ENCODE assay signal across 8 cellular contexts in the genomic region with DNA sequence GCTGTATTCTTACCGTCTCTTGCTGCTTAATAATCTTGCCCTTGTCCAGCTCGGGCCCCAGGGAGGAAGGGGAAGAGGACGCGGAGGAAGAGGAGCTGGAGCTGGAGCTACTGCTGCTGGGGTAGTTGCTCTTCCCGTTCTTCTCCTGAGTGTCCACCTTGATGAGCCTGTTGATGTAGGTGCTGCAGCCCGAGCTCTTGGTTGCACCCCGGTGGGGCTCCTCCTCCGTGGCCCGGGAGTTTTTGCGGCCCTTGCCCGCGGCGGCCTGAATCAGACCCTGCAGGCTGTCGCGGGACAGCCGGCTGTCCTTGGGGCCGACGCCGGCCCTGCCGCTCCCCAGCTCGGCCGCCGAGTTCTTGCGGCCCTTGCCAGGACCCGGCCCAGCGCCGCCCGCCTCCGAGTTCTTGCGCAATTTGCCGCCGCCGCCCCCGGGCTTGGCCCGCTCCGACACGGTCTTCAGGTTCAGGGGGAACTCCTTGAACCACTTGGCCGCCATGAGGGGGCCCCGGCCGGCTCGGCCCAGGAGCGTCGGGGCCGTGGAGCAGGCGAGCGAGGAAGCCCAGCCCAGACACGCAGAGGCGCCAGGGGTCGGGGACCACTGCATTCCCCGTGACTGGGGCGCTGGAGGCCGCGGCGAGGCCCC. TPM values are rescaled to one million over a fixed set of nuclear protein-coding genes. Genes with fewer than 3 reads are reported as not detected.
DNase-seq lines count a peak whose midpoint lies in the region; ATAC-seq and TF ChIP-seq lines count a peak whose summit lies in the region.

No MANE protein-coding gene starts in this region.

- TF ChIP-seq EP300 in upper lobe of left lung (IDR thresholded peaks at IDR 0.05) = no peak

- H3K27ac Mint-ChIP-seq in mesothelial cell of epicardium = no peak overlapping the region

- peaks cover 0 to 5% (median 0%) of the 10 kb centered on the region in 4 donors for H3K36me3 ChIP-seq in upper lobe of left lung

- peaks cover 0 to 5% (median 2%) of the 10 kb centered on the region in 4 donors for H3K9me3 ChIP-seq in upper lobe of left lung

- H3K4me1 ChIP-seq in upper lobe of left lung = peaks cover 20 to 50% (median 41%) of the 10 kb centered on the region in 4 donors

- H3K27me3 Mint-ChIP-seq in activated T-cell treated with anti-CD3 and anti-CD28 coated beads, Interleukin-2, amount 50 U/mL, for 4 hours (ENCODE audit: low read depth) = peaks cover 48% of the 10 kb centered on the region
- peaks cover 80% of the 10 kb centered on the region for H3K27me3 Mint-ChIP-seq in mesothelial cell of epicardium (ENCODE audit: low read depth)

- peak in 2 of 4 donors; percentile 33 to 64 for TF ChIP-seq POLR2A in upper lobe of left lung (IDR thresholded peaks at IDR 0.05)

- no peak for TF ChIP-seq CTCF in mesothelial cell of epicardium (IDR thresholded peaks at IDR 0.05; ENCODE audit: unreplicated experiment)
- no peak for TF ChIP-seq CTCF in upper lobe of left lung (IDR thresholded peaks at IDR 0.05)

- peak; percentile 14 to 16 for ATAC-seq in activated T-cell treated with anti-CD3 and anti-CD28 coated beads, Interleukin-2, amount 50 U/mL, for 4 hours
- peak; percentile 62 to 92 for ATAC-seq in upper lobe of left lung (ENCODE audit: low FRiP score in 2 of 2)
- ATAC-seq in HG03280 (IDR thresholded peaks at IDR 0.05; ENCODE audit: unreplicated experiment) = no peak

- DNase-seq in activated T-cell treated with anti-CD3 and anti-CD28 coated beads, Interleukin-2, amount 50 U/mL, for 4 hours = no peak
- DNase-seq in activated T-cell treated with anti-CD3 and anti-CD28 coated beads for 4 hours (no peak), ecto neural progenitor cell (ENCODE audit: low spot score) (peak; percentile 57), mesothelial cell of epicardium (ENCODE audit: low spot score in 2 of 2, unreplicated experiment in 2 of 2) (no peak), upper lobe of left lung (peak; percentile 58 to 95), occipital lobe (lab: John Stamatoyannopoulos, UW) (no peak), NCI-H1048 (lab: John Stamatoyannopoulos, UW) (no peak)

- peak overlapping the region; percentile 37 for H3K4me3 Mint-ChIP-seq in activated T-cell treated with anti-CD3 and anti-CD28 coated beads, Interleukin-2, amount 50 U/mL, for 4 hours
- peak overlapping the region; percentile 49 for H3K4me3 Mint-ChIP-seq in mesothelial cell of epicardium

- peak overlapping the region; percentile 41 to 60 (median 58) for H3K4me3 ChIP-seq in upper lobe of left lung

- H3K9me3 Mint-ChIP-seq in activated T-cell treated with anti-CD3 and anti-CD28 coated beads, Interleukin-2, amount 50 U/mL, for 4 hours = no peaks in the 10 kb centered on the region
- H3K9me3 Mint-ChIP-seq in mesothelial cell of epicardium = no peaks in the 10 kb centered on the region

- H3K36me3 Mint-ChIP-seq in activated T-cell treated with anti-CD3 and anti-CD28 coated beads, Interleukin-2, amount 50 U/mL, for 4 hours (ENCODE audit: insufficient read depth) = no peaks in the 10 kb centered on the region
- H3K36me3 Mint-ChIP-seq in mesothelial cell of epicardium = no peaks in the 10 kb centered on the region

- peak overlapping the region; percentile 77 to 86 (median 84) for H3K27ac ChIP-seq in upper lobe of left lung

- H3K27me3 ChIP-seq in upper lobe of left lung = peaks cover 0 to 17% (median 8%) of the 10 kb centered on the region in 4 donors

- H3K4me1 Mint-ChIP-seq in activated T-cell treated with anti-CD3 and anti-CD28 coated beads, Interleukin-2, amount 50 U/mL, for 4 hours (ENCODE audit: low read depth) = peaks cover 12% of the 10 kb centered on the region
- peaks cover 8% of the 10 kb centered on the region for H3K4me1 Mint-ChIP-seq in mesothelial cell of epicardium

- 9 to 13% methylated on average over 10 to 12 of the region's 54 CpGs for WGBS in upper lobe of left lung, 2 donors

RNA-seq across cellular contexts. Expression of a gene that starts 0.5 kb away (rescaled TPM):
- total RNA-seq in activated T-cell treated with anti-CD3 and anti-CD28 coated beads, Interleukin-2, amount 50 U/mL, for 4 hours = not detected
- total RNA-seq in mesothelial cell of epicardium (0.18 to 0.69 TPM (median 0.31 TPM) in 3 replicates), upper lobe of left lung (10 to 100 TPM in 4 of 6 donors, 1 to 10 TPM in 2; 6.2 to 47.1 (median 12.6) TPM), occipital lobe (0.16 TPM)

RNA-seq across cellular contexts. Expression of a gene that starts 0.7 kb away (rescaled TPM):
- under 1 TPM; 0.03 to 0.14 (median 0.05) TPM for total RNA-seq in activated T-cell treated with anti-CD3 and anti-CD28 coated beads, Interleukin-2, amount 50 U/mL, for 4 hours
- total RNA-seq in mesothelial cell of epicardium = 0.29 to 0.54 TPM (median 0.47 TPM) in 3 replicates
- 10 to 100 TPM; 25.8 to 55.4 (median 29.5) TPM for total RNA-seq in upper lobe of left lung
- total RNA-seq in occipital lobe = 2.0 TPM

RNA-seq across cellular contexts. Expression of a gene that starts 56.9 kb away (rescaled TPM):
- 100 to 1,000 TPM in 2 of 3 donors, 10 to 100 TPM in 1; 99.0 to 106 (median 103) TPM for total RNA-seq in activated T-cell treated with anti-CD3 and anti-CD28 coated beads, Interleukin-2, amount 50 U/mL, for 4 hours
- 56.8 to 60.1 TPM (median 57.6 TPM) in 3 replicates for total RNA-seq in mesothelial cell of epicardium
- total RNA-seq in upper lobe of left lung = 10 to 100 TPM; 19.9 to 90.9 (median 36.4) TPM
- total RNA-seq in occipital lobe = 20.6 TPM

Comparison
In these comparisons a context has a peak if more than half of its experiments do, and no peak if none do; other contexts are left out.
1. DNase-seq: peak in ecto neural progenitor cell (single experiment) and upper lobe of left lung (2 of 2); none in activated T-cell treated with anti-CD3 and anti-CD28 coated beads, Interleukin-2, amount 50 U/mL, for 4 hours (single experiment), activated T-cell treated with anti-CD3 and anti-CD28 coated beads for 4 hours (single experiment), mesothelial cell of epicardium (0 of 2), occipital lobe (single experiment) and NCI-H1048 (single experiment).